29 cellular contexts compared by ENCODE assay signal in the genomic region with DNA sequence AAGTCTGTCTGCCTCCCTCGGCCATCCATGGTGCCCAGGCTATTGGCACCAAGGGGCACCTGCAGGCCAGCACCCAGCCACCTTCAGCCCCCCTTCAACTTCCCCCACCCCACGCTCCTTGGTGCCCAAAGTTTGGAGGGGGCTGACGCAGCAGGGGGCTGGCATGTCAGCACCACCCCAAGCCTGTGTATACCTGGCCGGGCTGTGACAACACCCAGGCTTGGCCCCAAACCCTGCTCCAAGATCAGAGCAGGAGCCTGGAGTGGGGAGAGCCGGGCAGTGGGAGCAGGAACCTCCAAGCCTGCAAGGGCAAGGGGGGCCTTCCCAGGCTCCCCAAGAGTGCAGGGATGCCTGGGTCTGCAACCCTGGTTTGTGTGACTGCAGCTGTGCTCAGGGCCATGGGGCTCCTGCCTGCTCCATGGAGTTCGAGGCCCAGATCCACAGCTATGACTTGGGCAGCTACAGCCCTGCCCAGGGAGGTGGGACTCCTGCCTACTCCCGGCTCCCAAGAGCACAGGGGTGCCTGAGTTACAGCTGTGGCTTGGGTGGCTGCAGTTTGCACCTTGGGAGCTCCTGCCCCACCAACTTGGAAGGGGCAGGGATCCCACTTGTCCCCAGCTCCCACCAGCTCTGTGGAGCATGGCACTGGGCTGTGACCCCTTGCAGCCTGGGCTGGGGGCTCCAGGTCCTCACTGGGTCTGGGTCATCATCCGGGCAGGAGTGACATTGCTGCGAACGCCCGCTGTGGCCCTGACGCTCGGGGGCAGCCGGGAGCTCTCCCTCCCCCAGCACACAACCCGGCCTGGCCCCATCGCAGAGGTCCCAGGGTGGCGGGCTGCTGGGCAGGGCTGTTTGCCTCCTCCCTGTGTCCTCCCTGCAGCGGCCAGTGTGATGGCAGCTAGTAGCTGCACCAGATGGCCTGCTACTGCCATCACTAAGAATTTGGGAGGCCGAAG.
"Had no signal": no experiment of that assay in that cellular context is flagged by ENCODE, and none has a peak within 500 bp of the region (broad histone marks: within the 10 kb centered on the region; RNA-seq: fewer than 3 reads in every experiment).

No MANE protein-coding gene starts in this region.

- H3K27ac ChIP-seq: ascending aorta, breast epithelium, cardiac muscle cell, coronary artery, dorsolateral prefrontal cortex, epithelial cell of prostate, esophagus squamous epithelium had no signal

- DNase-seq: activated CD4-positive, alpha-beta memory T cell treated with anti-CD3 and anti-CD28 coated beads for 36 hours; activated CD4-positive, alpha-beta T cell treated with anti-CD3 and anti-CD28 coated beads for 36 hours; activated CD4-positive, alpha-beta T cell treated with anti-CD3 and anti-CD28 coated beads, Interleukin-2, amount 10 ng/mL, durations not matched to agents 24 days and 14 days; activated CD4-positive, CD25-positive, alpha-beta regulatory T cell; activated CD4-positive, CD25-positive, alpha-beta regulatory T cell treated with anti-CD3 and anti-CD28 coated beads, Interleukin-2, amount 50 U/mL, for 72 hours; activated CD8-positive, alpha-beta memory T cell treated with anti-CD3 and anti-CD28 coated beads, Interleukin-2, amount 10 ng/mL, durations not matched to agents 7 days and 5 days; activated CD8-positive, alpha-beta memory T cell treated with anti-CD3 and anti-CD28 coated beads, Interleukin-2, amount 50 U/mL, for 4 hours; activated CD8-positive, alpha-beta T cell treated with anti-CD3 and anti-CD28 coated beads, Interleukin-2, amount 10 ng/mL, durations not matched to agents 7 days and 5 days; activated gamma-delta T cell treated with Interleukin-2 at 50 U/mL for 16 hours; activated naive CD4-positive, alpha-beta T cell treated with anti-CD3 and anti-CD28 coated beads, Interleukin-2, amount 50 U/mL, for 16 hours; activated naive CD4-positive, alpha-beta T cell treated with Interleukin-2 at 50 U/mL for 16 hours; activated T-cell treated with anti-CD3 and anti-CD28 coated beads, Interleukin-2, amount 50 U/mL, for 1 hour; activated T-cell treated with anti-CD3 and anti-CD28 coated beads, Interleukin-2, amount 50 U/mL, for 48 hours; dorsolateral prefrontal cortex; effector CD4-positive, alpha-beta T cell; effector memory CD8-positive, alpha-beta T cell; esophagus squamous epithelium; T-helper 2 cell had no signal

- H3K27ac Mint-ChIP-seq: activated CD4-positive, alpha-beta memory T cell treated with anti-CD3 and anti-CD28 coated beads for 36 hours; activated CD4-positive, alpha-beta T cell treated with anti-CD3 and anti-CD28 coated beads for 36 hours; activated CD4-positive, alpha-beta T cell treated with anti-CD3 and anti-CD28 coated beads, Interleukin-2, amount 10 ng/mL, durations not matched to agents 24 days and 14 days; activated CD8-positive, alpha-beta memory T cell treated with anti-CD3 and anti-CD28 coated beads, Interleukin-2, amount 10 ng/mL, durations not matched to agents 7 days and 5 days; activated CD8-positive, alpha-beta T cell treated with anti-CD3 and anti-CD28 coated beads, Interleukin-2, amount 10 ng/mL, durations not matched to agents 7 days and 5 days; activated naive CD8-positive, alpha-beta T cell; activated T-helper 1 cell treated with anti-CD3 and anti-CD28 coated beads, Interleukin-12 subunit alpha, Interleukin-12 subunit beta, Interleukin-2, Interleukin-4 antibody, amounts not matched to agents 30 ng/mL and 10 ng/mL and 1 ng/mL, durations not matched to agents 14 hours and 24 hours and 36 hours; activated T-helper 2 cell treated with anti-CD3 and anti-CD28 coated beads, Interferon-gamma antibody, Interleukin-2, Interleukin-4, amounts not matched to agents 10 μg/mL and 5 μg/mL and 100 μg/mL, durations not matched to agents 14 hours and 24 hours and 36 hours; dendritic cell treated with granulocyte-macrophage colony-stimulating factor and Interleukin-4, amounts not matched to agents 40 ng/mL and 50 ng/mL, for 4 days; effector memory CD8-positive, alpha-beta T cell had no signal

- ATAC-seq: activated CD4-positive, alpha-beta T cell treated with anti-CD3 and anti-CD28 coated beads for 36 hours; activated CD8-positive, alpha-beta memory T cell treated with anti-CD3 and anti-CD28 coated beads, Interleukin-2, amount 10 ng/mL, durations not matched to agents 7 days and 5 days; activated CD8-positive, alpha-beta T cell treated with anti-CD3 and anti-CD28 coated beads, Interleukin-2, amount 10 ng/mL, durations not matched to agents 7 days and 5 days; effector memory CD8-positive, alpha-beta T cell had no signal

- H3K9me3 ChIP-seq: ascending aorta, breast epithelium, esophagus squamous epithelium had no signal

- H3K4me3 ChIP-seq: ascending aorta, breast epithelium, cardiac muscle cell, coronary artery, dorsolateral prefrontal cortex, esophagus squamous epithelium had no signal

- H3K27me3 ChIP-seq: ascending aorta, breast epithelium, cardiac muscle cell had no signal

- H3K4me1 Mint-ChIP-seq: activated CD4-positive, alpha-beta T cell treated with anti-CD3 and anti-CD28 coated beads, Interleukin-2, amount 10 ng/mL, durations not matched to agents 24 days and 14 days; activated CD8-positive, alpha-beta memory T cell treated with anti-CD3 and anti-CD28 coated beads, Interleukin-2, amount 10 ng/mL, durations not matched to agents 7 days and 5 days had no signal

- H3K36me3 Mint-ChIP-seq: activated CD4-positive, alpha-beta memory T cell treated with anti-CD3 and anti-CD28 coated beads for 36 hours; activated CD8-positive, alpha-beta memory T cell treated with anti-CD3 and anti-CD28 coated beads, Interleukin-2, amount 10 ng/mL, durations not matched to agents 7 days and 5 days; activated naive CD8-positive, alpha-beta T cell; brain had no signal

- H3K4me3 Mint-ChIP-seq: activated CD4-positive, alpha-beta memory T cell treated with anti-CD3 and anti-CD28 coated beads for 36 hours; activated CD4-positive, alpha-beta T cell treated with anti-CD3 and anti-CD28 coated beads for 36 hours; activated CD4-positive, alpha-beta T cell treated with anti-CD3 and anti-CD28 coated beads, Interleukin-2, amount 10 ng/mL, durations not matched to agents 24 days and 14 days; activated CD8-positive, alpha-beta memory T cell treated with anti-CD3 and anti-CD28 coated beads, Interleukin-2, amount 10 ng/mL, durations not matched to agents 7 days and 5 days; activated CD8-positive, alpha-beta T cell treated with anti-CD3 and anti-CD28 coated beads, Interleukin-2, amount 10 ng/mL, durations not matched to agents 7 days and 5 days; activated naive CD8-positive, alpha-beta T cell; activated T-helper 1 cell treated with anti-CD3 and anti-CD28 coated beads, Interleukin-12 subunit alpha, Interleukin-12 subunit beta, Interleukin-2, Interleukin-4 antibody, amounts not matched to agents 30 ng/mL and 10 ng/mL and 1 ng/mL, durations not matched to agents 14 hours and 24 hours and 36 hours; brain; central memory CD8-positive, alpha-beta T cell; dendritic cell treated with granulocyte-macrophage colony-stimulating factor and Interleukin-4, amounts not matched to agents 40 ng/mL and 50 ng/mL, for 4 days; effector memory CD8-positive, alpha-beta T cell had no signal

- H3K4me1 ChIP-seq: ascending aorta, breast epithelium had no signal

- H3K36me3 ChIP-seq: ascending aorta, breast epithelium, cardiac muscle cell, esophagus squamous epithelium had no signal

- H3K9me3 Mint-ChIP-seq: activated CD4-positive, alpha-beta memory T cell treated with anti-CD3 and anti-CD28 coated beads for 36 hours; activated T-helper 1 cell treated with anti-CD3 and anti-CD28 coated beads, Interleukin-12 subunit alpha, Interleukin-12 subunit beta, Interleukin-2, Interleukin-4 antibody, amounts not matched to agents 30 ng/mL and 10 ng/mL and 1 ng/mL, durations not matched to agents 14 hours and 24 hours and 36 hours; activated T-helper 2 cell treated with anti-CD3 and anti-CD28 coated beads, Interferon-gamma antibody, Interleukin-2, Interleukin-4, amounts not matched to agents 10 μg/mL and 5 μg/mL and 100 μg/mL, durations not matched to agents 14 hours and 24 hours and 36 hours; central memory CD8-positive, alpha-beta T cell; dendritic cell treated with granulocyte-macrophage colony-stimulating factor and Interleukin-4, amounts not matched to agents 40 ng/mL and 50 ng/mL, for 4 days; effector memory CD8-positive, alpha-beta T cell had no signal
